17 cellular contexts compared by ENCODE assay signal in genomic region chr9:131577005-131578000, GRCh38. TPM values are rescaled to one million over a fixed set of nuclear protein-coding genes. Genes with fewer than 3 reads are reported as not detected.
DNase-seq lines count a peak whose midpoint lies in the region; ATAC-seq and TF ChIP-seq lines count a peak whose summit lies in the region.
"Had no signal": no experiment of that assay in that cellular context is flagged by ENCODE, and none has a peak within 500 bp of the region (broad histone marks: within the 10 kb centered on the region; RNA-seq: fewer than 3 reads in every experiment).

No MANE protein-coding gene starts in this region.

- no peaks in the 10 kb centered on the region for H3K9me3 Mint-ChIP-seq in CD8-positive, alpha-beta T cell
- H3K9me3 Mint-ChIP-seq in activated T-helper 1 cell treated with anti-CD3 and anti-CD28 coated beads, Interleukin-12 subunit alpha, Interleukin-12 subunit beta, Interleukin-2, Interleukin-4 antibody, amounts not matched to agents 30 ng/mL and 10 ng/mL and 1 ng/mL, durations not matched to agents 14 hours and 24 hours and 36 hours = no peaks in the 10 kb centered on the region

- POLR2A ChIA-PET in CD8-positive, alpha-beta T cell (lab: Charles Lee) = no interaction called here

- TF ChIP-seq CTCF in CD8-positive, alpha-beta T cell (IDR thresholded peaks at IDR 0.05) = no peak

- H3K4me3 ChIP-seq in CD8-positive, alpha-beta T cell (ENCODE audit: low read depth, low read length) = no peak overlapping the region
- H3K4me3 ChIP-seq: MG63, smooth muscle cell had no signal

- H3K4me1 ChIP-seq in CD8-positive, alpha-beta T cell (ENCODE audit: insufficient read depth, low read length) = peaks cover 21% of the 10 kb centered on the region
- H3K4me1 ChIP-seq: parathyroid adenoma had no signal

- peaks cover 21% of the 10 kb centered on the region for H3K4me1 Mint-ChIP-seq in CD8-positive, alpha-beta T cell (ENCODE audit: low read depth)
- H3K4me1 Mint-ChIP-seq in activated T-helper 1 cell treated with anti-CD3 and anti-CD28 coated beads, Interleukin-12 subunit alpha, Interleukin-12 subunit beta, Interleukin-2, Interleukin-4 antibody, amounts not matched to agents 30 ng/mL and 10 ng/mL and 1 ng/mL, durations not matched to agents 14 hours and 24 hours and 36 hours (ENCODE audit: low read depth) = peaks cover 18% of the 10 kb centered on the region

- no peak for ATAC-seq in CD8-positive, alpha-beta T cell
- ATAC-seq in GM19467 (IDR thresholded peaks at IDR 0.05; ENCODE audit: unreplicated experiment) = no peak

- no peak overlapping the region for H3K4me3 Mint-ChIP-seq in CD8-positive, alpha-beta T cell
- no peak overlapping the region for H3K4me3 Mint-ChIP-seq in activated T-helper 1 cell treated with anti-CD3 and anti-CD28 coated beads, Interleukin-12 subunit alpha, Interleukin-12 subunit beta, Interleukin-2, Interleukin-4 antibody, amounts not matched to agents 30 ng/mL and 10 ng/mL and 1 ng/mL, durations not matched to agents 14 hours and 24 hours and 36 hours

- no peaks in the 10 kb centered on the region for H3K9me3 ChIP-seq in CD8-positive, alpha-beta T cell (ENCODE audit: low read length)
- H3K9me3 ChIP-seq: MG63 had no signal

- H3K27ac ChIP-seq in CD8-positive, alpha-beta T cell (ENCODE audit: low read depth, low read length) = no peak overlapping the region
- H3K27ac ChIP-seq: parathyroid adenoma had no signal

- DNase-seq in Ammon's horn (ENCODE audit: low spot score) (peak; percentile 3), left kidney (ENCODE audit: low read depth, low spot score) (peak; percentile 46), Kasumi-1 (lab: John Stamatoyannopoulos, UW) (no peak), midbrain (lab: John Stamatoyannopoulos, UW) (no peak)
- no peak for DNase-seq in CD8-positive, alpha-beta T cell
- no peak for DNase-seq in activated T-helper 1 cell treated with anti-CD3 and anti-CD28 coated beads, Interleukin-12 subunit alpha, Interleukin-12 subunit beta, Interleukin-2, Interleukin-4 antibody, amounts not matched to agents 30 ng/mL and 10 ng/mL and 1 ng/mL, durations not matched to agents 14 hours and 24 hours and 36 hours (ENCODE audit: low spot score)
- DNase-seq: activated CD4-positive, alpha-beta T cell treated with anti-CD3 and anti-CD28 coated beads, Interleukin-2, amount 50 U/mL, for 48 hours; C1 segment of cervical spinal cord; MG63; NCI-H2081; NCI-H748 treated with DMSO at 0.1 percent for 48 hours; substantia nigra had no signal

- CTCF ChIA-PET in CD8-positive, alpha-beta T cell (lab: Charles Lee) = interaction anchor here (0.5 to 1.4 kb wide), 2 partner anchors 15 to 227 kb away, joined by 3 read pairs; no protein-coding TSS in a partner anchor

- H3K27ac Mint-ChIP-seq in CD8-positive, alpha-beta T cell = peak overlapping the region; percentile 92
- H3K27ac Mint-ChIP-seq in activated T-helper 1 cell treated with anti-CD3 and anti-CD28 coated beads, Interleukin-12 subunit alpha, Interleukin-12 subunit beta, Interleukin-2, Interleukin-4 antibody, amounts not matched to agents 30 ng/mL and 10 ng/mL and 1 ng/mL, durations not matched to agents 14 hours and 24 hours and 36 hours = peak overlapping the region; percentile 64

- H3K36me3 Mint-ChIP-seq in CD8-positive, alpha-beta T cell = peaks cover 43% of the 10 kb centered on the region
- H3K36me3 Mint-ChIP-seq in activated T-helper 1 cell treated with anti-CD3 and anti-CD28 coated beads, Interleukin-12 subunit alpha, Interleukin-12 subunit beta, Interleukin-2, Interleukin-4 antibody, amounts not matched to agents 30 ng/mL and 10 ng/mL and 1 ng/mL, durations not matched to agents 14 hours and 24 hours and 36 hours (ENCODE audit: low read depth) = peaks cover 37% of the 10 kb centered on the region

- H3K27me3 Mint-ChIP-seq in CD8-positive, alpha-beta T cell (ENCODE audit: low read depth) = no peaks in the 10 kb centered on the region
- no peaks in the 10 kb centered on the region for H3K27me3 Mint-ChIP-seq in activated T-helper 1 cell treated with anti-CD3 and anti-CD28 coated beads, Interleukin-12 subunit alpha, Interleukin-12 subunit beta, Interleukin-2, Interleukin-4 antibody, amounts not matched to agents 30 ng/mL and 10 ng/mL and 1 ng/mL, durations not matched to agents 14 hours and 24 hours and 36 hours (ENCODE audit: insufficient read depth)

- no peaks in the 10 kb centered on the region for H3K27me3 ChIP-seq in CD8-positive, alpha-beta T cell (ENCODE audit: insufficient read depth, low read length)
- H3K27me3 ChIP-seq: MG63 had no signal

- intact Hi-C loops in CD8-positive, alpha-beta T cell (cut with DNase I, micrococcal nuclease) = loop anchor here in 1 of 2 experiments (5.0 kb wide), 1 partner anchor 75 kb away; the partner anchor contains the start of gene POMT1
- intact Hi-C loops in activated T-helper 1 cell treated with anti-CD3 and anti-CD28 coated beads, Interleukin-12 subunit alpha, Interleukin-12 subunit beta, Interleukin-2, Interleukin-4 antibody, amounts not matched to agents 30 ng/mL and 10 ng/mL and 1 ng/mL, durations not matched to agents 14 hours and 24 hours and 36 hours (cut with micrococcal nuclease) = no loop called here

- peaks cover 10% of the 10 kb centered on the region for H3K36me3 ChIP-seq in CD8-positive, alpha-beta T cell (ENCODE audit: insufficient read depth, low read length)
- H3K36me3 ChIP-seq: MG63 had no signal

RNA-seq across cellular contexts. Expression of gene PRRT1B, which starts 32.0 kb away (rescaled TPM):
- not detected for total RNA-seq in CD8-positive, alpha-beta T cell
- total RNA-seq in activated T-helper 1 cell treated with anti-CD3 and anti-CD28 coated beads, Interleukin-12 subunit alpha, Interleukin-12 subunit beta, Interleukin-2, Interleukin-4 antibody, amounts not matched to agents 30 ng/mL and 10 ng/mL and 1 ng/mL, durations not matched to agents 14 hours and 24 hours and 36 hours = not detected in 2 replicates
- total RNA-seq: cardiac septum, frontal cortex, smooth muscle cell had no signal

RNA-seq across cellular contexts. Expression of gene UCK1, which starts 46.2 kb away (rescaled TPM):
- 10 to 100 TPM; 22.6 to 24.7 TPM for total RNA-seq in CD8-positive, alpha-beta T cell
- total RNA-seq in activated T-helper 1 cell treated with anti-CD3 and anti-CD28 coated beads, Interleukin-12 subunit alpha, Interleukin-12 subunit beta, Interleukin-2, Interleukin-4 antibody, amounts not matched to agents 30 ng/mL and 10 ng/mL and 1 ng/mL, durations not matched to agents 14 hours and 24 hours and 36 hours = 26.9 and 28.0 TPM in 2 replicates

Comparison
In these comparisons a context has a peak if more than half of its experiments do, and no peak if none do; other contexts are left out.
1. DNase-seq: peak in Ammon's horn (single experiment) and left kidney (single experiment); none in CD8-positive, alpha-beta T cell (0 of 7), activated T-helper 1 cell treated with anti-CD3 and anti-CD28 coated beads, Interleukin-12 subunit alpha, Interleukin-12 subunit beta, Interleukin-2, Interleukin-4 antibody, amounts not matched to agents 30 ng/mL and 10 ng/mL and 1 ng/mL, durations not matched to agents 14 hours and 24 hours and 36 hours (single experiment), Kasumi-1 (0 of 2) and midbrain (single experiment).